8 cellular contexts compared by ENCODE assay signal in the genomic region with DNA sequence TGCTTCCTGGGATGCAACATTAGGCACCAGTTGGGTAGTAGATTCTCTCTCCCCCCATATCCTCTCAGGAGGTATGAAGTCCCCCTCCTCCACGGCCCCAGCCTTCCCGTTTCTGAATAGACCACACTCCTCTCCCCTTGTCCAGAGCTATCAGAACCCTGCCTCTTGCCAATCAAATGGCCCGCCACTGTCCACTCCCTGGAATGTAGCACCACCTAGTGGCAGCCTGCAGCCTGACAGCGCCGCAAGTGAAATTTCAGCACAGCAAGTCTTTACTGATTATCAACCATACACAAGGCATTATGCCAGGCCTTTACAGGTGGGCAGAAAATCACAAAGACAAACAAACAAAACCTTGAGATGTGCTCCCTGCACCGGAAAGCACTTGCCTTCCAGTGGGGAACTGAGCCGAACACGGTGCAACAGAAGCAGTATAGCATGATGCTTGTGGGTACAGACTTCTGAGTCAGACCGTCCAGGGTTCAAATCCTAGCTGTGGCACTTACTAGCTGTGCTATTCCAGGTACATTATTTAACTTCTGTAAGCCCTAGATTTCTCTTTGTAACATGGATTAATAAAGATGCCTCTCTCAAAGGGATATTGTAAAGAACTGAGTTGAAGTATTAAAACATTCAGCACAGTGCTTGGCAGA.
DNase-seq lines count a peak whose midpoint lies in the region; ATAC-seq and TF ChIP-seq lines count a peak whose summit lies in the region.

No MANE protein-coding gene starts in this region.

- H3K4me1 ChIP-seq in lung (ENCODE audit: control insufficient read depth in 2 of 2, insufficient read depth in 2 of 2, low read length in 2 of 2), result no peaks in the 10 kb centered on the region

- DNase-seq in AML-193 (lab: John Stamatoyannopoulos, UW), result peak; percentile 39 to 61
- peak; percentile 28 for DNase-seq in GM19240 (ENCODE audit: insufficient read length, low spot score)
- DNase-seq in NCI-H2029 (lab: John Stamatoyannopoulos, UW), result peak; percentile 16
- DNase-seq in WERI-Rb-1, result peak; percentile 85
- peak; percentile 47 for DNase-seq in dedifferentiated amniotic fluid mesenchymal stem cell (ENCODE audit: extremely low spot score)
- peak; percentile 67 for DNase-seq in lung (ENCODE audit: low spot score)
- DNase-seq in stimulated activated effector memory CD8-positive, alpha-beta T cell treated with anti-CD3 and anti-CD28 coated beads, Interleukin-12 subunit alpha, Interleukin-12 subunit beta, amount 100 ng/mL, for 72 hours (ENCODE audit: low spot score in 2 of 2), result peak; percentile 36 to 82

- 22 to 25% methylated on average over 9 of the region's 9 CpGs for WGBS in lung, 2 donors

- H3K27me3 ChIP-seq in WERI-Rb-1 (ENCODE audit: insufficient read depth, low read depth, severe bottlenecking), result no peaks in the 10 kb centered on the region
- H3K27me3 ChIP-seq in lung (ENCODE audit: control insufficient read depth, insufficient read depth), result no peaks in the 10 kb centered on the region

- H3K9me3 Mint-ChIP-seq in stimulated activated effector memory CD8-positive, alpha-beta T cell treated with anti-CD3 and anti-CD28 coated beads, Interleukin-12 subunit alpha, Interleukin-12 subunit beta, amount 100 ng/mL, for 72 hours, result peaks cover 5% of the 10 kb centered on the region

- H3K27ac Mint-ChIP-seq in stimulated activated effector memory CD8-positive, alpha-beta T cell treated with anti-CD3 and anti-CD28 coated beads, Interleukin-12 subunit alpha, Interleukin-12 subunit beta, amount 100 ng/mL, for 72 hours, result no peak overlapping the region

- H3K4me1 Mint-ChIP-seq in stimulated activated effector memory CD8-positive, alpha-beta T cell treated with anti-CD3 and anti-CD28 coated beads, Interleukin-12 subunit alpha, Interleukin-12 subunit beta, amount 100 ng/mL, for 72 hours, result peaks cover 12% of the 10 kb centered on the region

- ATAC-seq in lung (ENCODE audit: insufficient read depth, low FRiP score) (peak; percentile 87), GM19023 (IDR thresholded peaks at IDR 0.05; ENCODE audit: unreplicated experiment) (no peak)
- peak; percentile 56 for ATAC-seq in stimulated activated effector memory CD8-positive, alpha-beta T cell treated with anti-CD3 and anti-CD28 coated beads, Interleukin-12 subunit alpha, Interleukin-12 subunit beta, amount 100 ng/mL, for 72 hours

- H3K36me3 Mint-ChIP-seq in stimulated activated effector memory CD8-positive, alpha-beta T cell treated with anti-CD3 and anti-CD28 coated beads, Interleukin-12 subunit alpha, Interleukin-12 subunit beta, amount 100 ng/mL, for 72 hours, result peaks cover 5% of the 10 kb centered on the region

- H3K27ac ChIP-seq in WERI-Rb-1 (no peak overlapping the region), lung (ENCODE audit: low read depth in 1 of 2, low read length in 1 of 2) (no peak overlapping the region)

- H3K4me3 Mint-ChIP-seq in stimulated activated effector memory CD8-positive, alpha-beta T cell treated with anti-CD3 and anti-CD28 coated beads, Interleukin-12 subunit alpha, Interleukin-12 subunit beta, amount 100 ng/mL, for 72 hours, result no peak overlapping the region

- H3K9me3 ChIP-seq in WERI-Rb-1 (ENCODE audit: severe bottlenecking), result peaks cover 2% of the 10 kb centered on the region
- H3K9me3 ChIP-seq in lung (ENCODE audit: control insufficient read depth in 2 of 2, insufficient read depth in 1 of 2, low read length in 1 of 2), result peaks cover 2 to 4% of the 10 kb centered on the region in 2 donors

- H3K4me3 ChIP-seq in WERI-Rb-1 (ENCODE audit: low read depth, low read length), result no peak overlapping the region
- H3K4me3 ChIP-seq in lung, result no peak overlapping the region

- TF ChIP-seq CTCF in WERI-Rb-1 (IDR thresholded peaks at IDR 0.05; ENCODE audit: low read depth, low read length) (peak; percentile 96), lung (IDR thresholded peaks at IDR 0.05; ENCODE audit: control extremely low read depth, extremely low read depth) (peak; percentile 71)

- H3K36me3 ChIP-seq in WERI-Rb-1 (no peaks in the 10 kb centered on the region), lung (ENCODE audit: control insufficient read depth in 2 of 2, insufficient read depth in 2 of 2, low read length in 2 of 2) (no peaks in the 10 kb centered on the region)

Comparison
In these comparisons a context has a peak if more than half of its experiments do, and no peak if none do; other contexts are left out.
1. DNase-seq: peak in every context shown above with its lines; median percentile 85 in WERI-Rb-1; 67 in lung; 59 in stimulated activated effector memory CD8-positive, alpha-beta T cell treated with anti-CD3 and anti-CD28 coated beads, Interleukin-12 subunit alpha, Interleukin-12 subunit beta, amount 100 ng/mL, for 72 hours; 50 in AML-193; 47 in dedifferentiated amniotic fluid mesenchymal stem cell; 28 in GM19240; 16 in NCI-H2029.